Comparison of ENCODE assay signal across 8 cellular contexts in the genomic region with DNA sequence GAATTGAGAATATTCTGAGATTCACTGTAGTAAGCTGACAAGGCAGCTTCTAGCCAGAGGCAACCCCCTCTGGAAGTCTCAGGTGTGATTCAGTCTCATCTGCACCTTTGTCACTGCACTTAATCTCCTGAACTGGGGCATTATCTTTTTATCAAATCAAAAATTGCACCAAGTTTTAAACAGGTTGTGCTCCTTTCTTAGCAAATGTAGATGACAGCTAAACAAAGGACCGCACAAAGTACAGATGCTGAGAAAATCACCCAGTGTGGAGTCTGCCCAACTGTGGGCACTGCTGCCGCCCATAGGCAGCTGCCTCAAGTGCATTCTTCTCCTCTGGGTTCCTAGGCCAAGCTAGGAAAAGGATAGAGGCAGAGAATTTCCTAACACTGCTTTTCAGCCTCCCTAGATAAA.
DNase-seq lines count a peak whose midpoint lies in the region; ATAC-seq and TF ChIP-seq lines count a peak whose summit lies in the region.

No MANE protein-coding gene starts in this region.

- intact Hi-C loops in head of caudate nucleus (cut with DNase I) = no loop called here

- ATAC-seq in GM21529 (IDR thresholded peaks at IDR 0.05; ENCODE audit: unreplicated experiment) (peak; percentile 67), GM18520 (IDR thresholded peaks at IDR 0.05; ENCODE audit: unreplicated experiment) (no peak)
- no peak for ATAC-seq in stimulated activated naive CD8-positive, alpha-beta T cell treated with anti-CD3 and anti-CD28 coated beads, Interleukin-15, Interleukin-2, amounts not matched to agents 100 U/mL and 50 U/mL, for 24 hours

- no peak for DNase-seq in AG09319 (ENCODE audit: extremely low read depth, low read depth)
- peak; percentile 8 for DNase-seq in RKO (ENCODE audit: low spot score)
- DNase-seq in head of caudate nucleus = peak in 35 of 42 donors; percentile 29 to 78 (median 55)
- no peak for DNase-seq in NCI-H2029 treated with DMSO at 0.1 percent for 48 hours (lab: John Stamatoyannopoulos, UW)
- no peak for DNase-seq in stimulated activated naive CD8-positive, alpha-beta T cell treated with anti-CD3 and anti-CD28 coated beads, Interleukin-15, Interleukin-2, amounts not matched to agents 100 U/mL and 50 U/mL, for 24 hours
- DNase-seq in HuH-7 (ENCODE audit: low spot score) = no peak

- peak; percentile 63 for TF ChIP-seq CTCF in AG09319 (IDR thresholded peaks at IDR 0.05; ENCODE audit: low read depth, low read length)

Comparison
In these comparisons a context has a peak if more than half of its experiments do, and no peak if none do; other contexts are left out.
1. DNase-seq: peak in RKO (single experiment) and head of caudate nucleus (35 of 42); none in AG09319 (single experiment), NCI-H2029 treated with DMSO at 0.1 percent for 48 hours (single experiment), stimulated activated naive CD8-positive, alpha-beta T cell treated with anti-CD3 and anti-CD28 coated beads, Interleukin-15, Interleukin-2, amounts not matched to agents 100 U/mL and 50 U/mL, for 24 hours (single experiment) and HuH-7 (single experiment).